In genomic region chr15:39801641-39802309, GRCh38 we compare ENCODE assay signal across 8 cellular contexts. TPM values are rescaled to one million over a fixed set of nuclear protein-coding genes. Genes with fewer than 3 reads are reported as not detected.
DNase-seq lines count a peak whose midpoint lies in the region; ATAC-seq and TF ChIP-seq lines count a peak whose summit lies in the region.

No MANE protein-coding gene starts in this region.

- no peaks in the 10 kb centered on the region for H3K4me1 ChIP-seq in uterus

- H3K9me3 ChIP-seq in neural cell (ENCODE audit: low read length) (no peaks in the 10 kb centered on the region), uterus (no peaks in the 10 kb centered on the region)

- no peak for TF ChIP-seq RAD21 in neural cell (conservative IDR thresholded peaks at IDR 0.05)

- peak; percentile 47 for DNase-seq in HuH-7 (ENCODE audit: low spot score)
- peak; percentile 45 for DNase-seq in astrocyte of the hippocampus (ENCODE audit: low read depth, low spot score)
- no peak for DNase-seq in uterus

- H3K27ac ChIP-seq in C4-2B (no peak overlapping the region), neural cell (ENCODE audit: low read length) (no peak overlapping the region), uterus (no peak overlapping the region)

- TF ChIP-seq POLR2A in uterus (IDR thresholded peaks at IDR 0.05), result no peak

- intact Hi-C loops in uterus (cut with DNase I; ENCODE audit: low total_unique reads), result no loop called here

- H3K4me2 ChIP-seq in neural cell (ENCODE audit: low read length), result no peak overlapping the region

- H3K79me2 ChIP-seq in neural cell (replicated peaks; ENCODE audit: insufficient read depth, low read length), result no peaks in the 10 kb centered on the region

- TF ChIP-seq CTCF in C4-2B (conservative IDR thresholded peaks at IDR 0.05), result peak; percentile 69
- peak; percentile 32 for TF ChIP-seq CTCF in neural cell (IDR thresholded peaks at IDR 0.05; ENCODE audit: poor library complexity, severe bottlenecking)
- no peak for TF ChIP-seq CTCF in uterus (IDR thresholded peaks at IDR 0.05)

- no peak for TF ChIP-seq EP300 in neural cell (conservative IDR thresholded peaks at IDR 0.05; ENCODE audit: poor library complexity, severe bottlenecking)

- no peaks in the 10 kb centered on the region for H3F3A ChIP-seq in neural cell (ENCODE audit: insufficient read depth, low read length, poor library complexity, severe bottlenecking)

- no peaks in the 10 kb centered on the region for H3K9me2 ChIP-seq in neural cell (ENCODE audit: insufficient read depth, low read length)

- H2AFZ ChIP-seq in neural cell (ENCODE audit: low read depth, low read length), result no peak overlapping the region

- H3K9ac ChIP-seq in neural cell (ENCODE audit: low read length), result no peak overlapping the region

- H3K27me3 ChIP-seq in neural cell (ENCODE audit: insufficient read depth, low read depth, low read length) (no peaks in the 10 kb centered on the region), uterus (no peaks in the 10 kb centered on the region)

- H3K4me3 ChIP-seq in neural cell (ENCODE audit: low read length) (no peak overlapping the region), uterus (no peak overlapping the region)

- H3K36me3 ChIP-seq in neural cell (ENCODE audit: insufficient read depth, low read length) (no peaks in the 10 kb centered on the region), uterus (no peaks in the 10 kb centered on the region)

- H4K20me1 ChIP-seq in neural cell (ENCODE audit: insufficient read depth), result no peaks in the 10 kb centered on the region

- ATAC-seq in GM18502 (IDR thresholded peaks at IDR 0.05; ENCODE audit: poor library complexity, unreplicated experiment) (peak; percentile 66), HG03460 (IDR thresholded peaks at IDR 0.05; ENCODE audit: unreplicated experiment) (no peak), esophagus mucosa (no peak)

TF ChIP-seq in neural cell, 6 proteins besides CTCF, POLR2A, EP300 and RAD21:
- no peak for TF ChIP-seq EZH2 (IDR thresholded peaks at IDR 0.05; ENCODE audit: borderline replicate concordance, insufficient read depth, low read length, poor library complexity, severe bottlenecking)
- TF ChIP-seq MXI1 (conservative IDR thresholded peaks at IDR 0.05; ENCODE audit: poor library complexity, severe bottlenecking), result no peak
- peak; percentile 56 for TF ChIP-seq SMC3 (conservative IDR thresholded peaks at IDR 0.05; ENCODE audit: poor library complexity)
- no peak for TF ChIP-seq TAF1 (IDR thresholded peaks at IDR 0.05; ENCODE audit: low read depth)

RNA-seq across cellular contexts. Expression of gene FSIP1, which starts 19.1 kb away (rescaled TPM):
- 3.8 and 4.1 TPM in 2 replicates for polyA plus RNA-seq in neural cell
- 11.7 and 16.9 TPM in 2 replicates for polyA minus RNA-seq in neural cell
- 1 to 10 TPM in 3 of 4 donors, under 1 TPM in 1; 0.77 to 4.3 (median 2.6) TPM for total RNA-seq in uterus
- 0.28 TPM for total RNA-seq in esophagus mucosa

Comparison
In these comparisons a context has a peak if more than half of its experiments do, and no peak if none do; other contexts are left out.
1. CTCF ChIP-seq: peak in C4-2B (single experiment) and neural cell (single experiment); none in uterus (0 of 4).
2. DNase-seq: peak in HuH-7 (single experiment) and astrocyte of the hippocampus (single experiment); none in uterus (0 of 2).